8 cellular contexts compared by ENCODE assay signal in genomic region chr4:127963633-127964398, GRCh38. TPM values are rescaled to one million over a fixed set of nuclear protein-coding genes. Genes with fewer than 3 reads are reported as not detected.
DNase-seq lines count a peak whose midpoint lies in the region; ATAC-seq and TF ChIP-seq lines count a peak whose summit lies in the region.
"Not testable (repeated sequence)": the region's sequence is repeated elsewhere in the genome, so short reads cannot be mapped to it uniquely, and the experiment has no call there.

No MANE protein-coding gene starts in this region.

- 36 to 49% methylated on average over 35 of the region's 35 CpGs for WGBS in sigmoid colon, 2 donors

- not testable (repeated sequence) for H3K4me1 ChIP-seq in A673 (ENCODE audit: insufficient read depth, low read length, poor library complexity, severe bottlenecking); OCI-LY7 (ENCODE audit: insufficient read depth, low read length, poor library complexity, severe bottlenecking)
- H3K4me1 ChIP-seq in sigmoid colon, result peaks cover 0 to 23% (median 17%) of the 10 kb centered on the region in 4 donors

- TF ChIP-seq CTCF in A673 (conservative IDR thresholded peaks at IDR 0.05; ENCODE audit: low read depth, low read length); GM12875 (IDR thresholded peaks at IDR 0.05; ENCODE audit: borderline replicate concordance, insufficient read depth, low read depth, low read length); OCI-LY7 (conservative IDR thresholded peaks at IDR 0.05; ENCODE audit: low read length); brain microvascular endothelial cell (IDR thresholded peaks at IDR 0.05; ENCODE audit: low read depth, low read length, missing control alignments); fibroblast of villous mesenchyme (IDR thresholded peaks at IDR 0.05; ENCODE audit: insufficient read depth, low read depth, low read length); mesothelial cell of epicardium (IDR thresholded peaks at IDR 0.05; ENCODE audit: unreplicated experiment); sigmoid colon (IDR thresholded peaks at IDR 0.05): not testable (repeated sequence)

- H3K27me3 ChIP-seq in A673 (replicated peaks; ENCODE audit: insufficient read depth, low read depth, low read length, poor library complexity); brain microvascular endothelial cell (replicated peaks); sigmoid colon: not testable (repeated sequence)

- TF ChIP-seq EP300 in sigmoid colon (IDR thresholded peaks at IDR 0.05), result not testable (repeated sequence)

- not testable (repeated sequence) for BruUV-seq in A673 (replicated peaks; lab: Mats Ljungman, UMichigan); OCI-LY7 (replicated peaks; lab: Mats Ljungman, UMichigan)

- peaks cover 43% of the 10 kb centered on the region; the same call in 1 of the 2 replicates for H3K79me2 ChIP-seq in OCI-LY7 (ENCODE audit: insufficient read depth, low read depth, low read length)

- not testable (repeated sequence) for DNase-seq in A673 (ENCODE audit: low spot score); OCI-LY7 (ENCODE audit: low spot score); activated CD8-positive, alpha-beta T cell treated with anti-CD3 and anti-CD28 coated beads, Interleukin-2, amount 10 ng/mL, durations not matched to agents 7 days and 5 days; brain microvascular endothelial cell; fibroblast of villous mesenchyme (ENCODE audit: low read depth); mesothelial cell of epicardium (ENCODE audit: low spot score in 2 of 2, unreplicated experiment in 2 of 2); sigmoid colon

- H3K9me3 Mint-ChIP-seq in activated CD8-positive, alpha-beta T cell treated with anti-CD3 and anti-CD28 coated beads, Interleukin-2, amount 10 ng/mL, durations not matched to agents 7 days and 5 days (ENCODE audit: insufficient read depth); mesothelial cell of epicardium: not testable (repeated sequence)

- peak overlapping the region; percentile 45; the same call in 1 of the 2 replicates for H3K4me2 ChIP-seq in OCI-LY7 (ENCODE audit: low read length)

- not testable (repeated sequence) for H3K27ac ChIP-seq in A673 (ENCODE audit: low read depth, low read length, poor library complexity, severe bottlenecking); OCI-LY7 (ENCODE audit: low read depth, low read length, poor library complexity, severe bottlenecking); brain microvascular endothelial cell
- peak overlapping the region; percentile 91 to 96 (median 95) for H3K27ac ChIP-seq in sigmoid colon

- peaks cover 20% of the 10 kb centered on the region for H3K36me3 Mint-ChIP-seq in activated CD8-positive, alpha-beta T cell treated with anti-CD3 and anti-CD28 coated beads, Interleukin-2, amount 10 ng/mL, durations not matched to agents 7 days and 5 days (ENCODE audit: low read depth)
- not testable (repeated sequence) for H3K36me3 Mint-ChIP-seq in mesothelial cell of epicardium

- in situ Hi-C loops in brain microvascular endothelial cell (cut with HindIII; ENCODE audit: low pct_ligation_motif_present, low sequenced_read_pairs), result not testable (repeated sequence)

- peak overlapping the region; percentile 76 for H3K4me3 Mint-ChIP-seq in activated CD8-positive, alpha-beta T cell treated with anti-CD3 and anti-CD28 coated beads, Interleukin-2, amount 10 ng/mL, durations not matched to agents 7 days and 5 days
- peak overlapping the region; percentile 98 for H3K4me3 Mint-ChIP-seq in mesothelial cell of epicardium

- not testable (repeated sequence) for H4K20me1 ChIP-seq in OCI-LY7 (ENCODE audit: insufficient read depth, low read length)

- not testable (repeated sequence) for ATAC-seq in activated CD8-positive, alpha-beta T cell treated with anti-CD3 and anti-CD28 coated beads, Interleukin-2, amount 10 ng/mL, durations not matched to agents 7 days and 5 days

- peak overlapping the region; percentile 76 for H3K4me3 ChIP-seq in A673 (ENCODE audit: low read depth, low read length, poor library complexity, severe bottlenecking)
- peak overlapping the region; percentile 99 for H3K4me3 ChIP-seq in GM12875 (ENCODE audit: low read depth, low read length)
- peak overlapping the region; percentile 76 for H3K4me3 ChIP-seq in OCI-LY7 (ENCODE audit: low read depth, low read length, poor library complexity, severe bottlenecking)
- peak overlapping the region; percentile 99 for H3K4me3 ChIP-seq in brain microvascular endothelial cell (ENCODE audit: low read depth, low read length)
- peak overlapping the region; percentile 98 for H3K4me3 ChIP-seq in fibroblast of villous mesenchyme (ENCODE audit: low read depth, low read length)
- peak overlapping the region; percentile 77 to 96 (median 82) for H3K4me3 ChIP-seq in sigmoid colon

- H3K36me3 ChIP-seq in A673 (ENCODE audit: insufficient read depth, low read length, poor library complexity, severe bottlenecking); OCI-LY7 (ENCODE audit: insufficient read depth, low read length); brain microvascular endothelial cell (replicated peaks); sigmoid colon: not testable (repeated sequence)

- CTCF ChIA-PET in A673 (lab: Charles Lee); OCI-LY7 (lab: Charles Lee; ENCODE audit: unreplicated experiment): not testable (repeated sequence)
- CTCF ChIA-PET in activated CD8-positive, alpha-beta T cell treated with anti-CD3 and anti-CD28 coated beads, Interleukin-2, amount 10 ng/mL, durations not matched to agents 7 days and 5 days (lab: Charles Lee), result interaction anchor here (1.2 kb wide), 1 partner anchor 97 kb away, joined by 3 read pairs; the partner anchor contains the start of gene LARP1B

- H2AFZ ChIP-seq in OCI-LY7 (ENCODE audit: low read length), result not testable (repeated sequence)

- H3K4me1 Mint-ChIP-seq in activated CD8-positive, alpha-beta T cell treated with anti-CD3 and anti-CD28 coated beads, Interleukin-2, amount 10 ng/mL, durations not matched to agents 7 days and 5 days (ENCODE audit: low read depth), result peaks cover 34% of the 10 kb centered on the region
- H3K4me1 Mint-ChIP-seq in mesothelial cell of epicardium, result peaks cover 25% of the 10 kb centered on the region

- H3K9me2 ChIP-seq in OCI-LY7 (ENCODE audit: insufficient read depth, low read length), result not testable (repeated sequence)

- POLR2A ChIA-PET in A673 (lab: Charles Lee; ENCODE audit: low non-redundant PET), result not testable (repeated sequence)
- POLR2A ChIA-PET in OCI-LY7 (lab: Charles Lee), result interaction anchor here (0.5 to 2.0 kb wide), 5 partner anchors 15 to 322 kb away, joined by 3 to 5 read pairs (median 3); no protein-coding TSS in a partner anchor
- POLR2A ChIA-PET in activated CD8-positive, alpha-beta T cell treated with anti-CD3 and anti-CD28 coated beads, Interleukin-2, amount 10 ng/mL, durations not matched to agents 7 days and 5 days (lab: Charles Lee), result interaction anchor here (0.8 to 1.5 kb wide), 6 partner anchors 12 to 1129 kb away, joined by 3 to 6 read pairs (median 4); partner anchors contain the start of genes LARP1B and SCLT1

- TF ChIP-seq POLR2A in sigmoid colon (IDR thresholded peaks at IDR 0.05), result not testable (repeated sequence)

- H3K27ac Mint-ChIP-seq in activated CD8-positive, alpha-beta T cell treated with anti-CD3 and anti-CD28 coated beads, Interleukin-2, amount 10 ng/mL, durations not matched to agents 7 days and 5 days, result peak overlapping the region; percentile 70
- peak overlapping the region; percentile 87 for H3K27ac Mint-ChIP-seq in mesothelial cell of epicardium

- not testable (repeated sequence) for H3K9me3 ChIP-seq in A673 (ENCODE audit: low read depth, low read length, poor library complexity, severe bottlenecking); OCI-LY7 (ENCODE audit: low read length); sigmoid colon

- H3K27me3 Mint-ChIP-seq in activated CD8-positive, alpha-beta T cell treated with anti-CD3 and anti-CD28 coated beads, Interleukin-2, amount 10 ng/mL, durations not matched to agents 7 days and 5 days (ENCODE audit: low read depth); mesothelial cell of epicardium (ENCODE audit: low read depth): not testable (repeated sequence)

- intact Hi-C loops in A673 (cut with micrococcal nuclease; ENCODE audit: unreplicated experiment), result not testable (repeated sequence)
- intact Hi-C loops in OCI-LY7 (cut with micrococcal nuclease; ENCODE audit: unreplicated experiment), result loop anchor here (2.0 to 10.0 kb wide), 2 partner anchors 323 to 1131 kb away; partner anchors contain the start of genes C4orf33, PGRMC2 and SCLT1
- intact Hi-C loops in sigmoid colon (cut with DNase I), result loop anchor here (2.0 to 10.0 kb wide), 3 partner anchors 181 to 591 kb away; partner anchors contain the start of genes HSPA4L and INTU

RNA-seq across cellular contexts. Expression of gene MFSD8, which starts 1.2 kb away (rescaled TPM):
- total RNA-seq in A673 (2021) (16.6 and 23.6 TPM in 2 replicates), OCI-LY7 (2022) (19.8 and 26.7 TPM in 2 replicates), fibroblast of villous mesenchyme (21.6 and 28.1 TPM in 2 replicates), mesothelial cell of epicardium (29.6 to 33.9 TPM (median 29.9 TPM) in 3 replicates), sigmoid colon (10 to 100 TPM; 26.3 to 54.2 (median 41.8) TPM)
- total RNA-seq in OCI-LY7 (2014; rRNA removed; shearing (Covaris generic)), result 15.1 and 15.9 TPM in 2 replicates
- total RNA-seq in activated CD8-positive, alpha-beta T cell treated with anti-CD3 and anti-CD28 coated beads, Interleukin-2, amount 10 ng/mL, durations not matched to agents 7 days and 5 days, result 10 to 100 TPM; 14.0 to 17.7 TPM
- polyA plus RNA-seq in sigmoid colon, result 10 to 100 TPM in 1 of 3 donors, 1 to 10 TPM in 2; 3.0 to 10.7 (median 3.5) TPM

RNA-seq across cellular contexts. Expression of gene ABHD18, which starts 1.4 kb away (rescaled TPM):
- total RNA-seq in A673 (2021), result 8.4 and 10.1 TPM in 2 replicates
- 8.6 and 10.4 TPM in 2 replicates for total RNA-seq in OCI-LY7 (2014; rRNA removed; shearing (Covaris generic))
- 12.7 and 14.3 TPM in 2 replicates for total RNA-seq in OCI-LY7 (2022)
- 10 to 100 TPM; 26.4 to 26.5 TPM for total RNA-seq in activated CD8-positive, alpha-beta T cell treated with anti-CD3 and anti-CD28 coated beads, Interleukin-2, amount 10 ng/mL, durations not matched to agents 7 days and 5 days
- 5.5 and 8.6 TPM in 2 replicates for total RNA-seq in fibroblast of villous mesenchyme
- total RNA-seq in mesothelial cell of epicardium, result 15.0 to 17.7 TPM (median 16.3 TPM) in 3 replicates
- 10 to 100 TPM in 2 of 4 donors, 1 to 10 TPM in 2; 6.7 to 15.2 (median 9.0) TPM for total RNA-seq in sigmoid colon
- 1 to 10 TPM; 2.4 to 7.4 (median 6.3) TPM for polyA plus RNA-seq in sigmoid colon
